In genomic region chr1:180507826-180508724, GRCh38 we compare ENCODE assay signal across 10 cellular contexts. TPM values are rescaled to one million over a fixed set of nuclear protein-coding genes. Genes with fewer than 3 reads are reported as not detected.
A peak's percentile ranks its signal among the peaks of the same experiment; 100 is the strongest.
DNase-seq lines count a peak whose midpoint lies in the region; ATAC-seq and TF ChIP-seq lines count a peak whose summit lies in the region.
"Had no signal": no experiment of that assay in that cellular context is flagged by ENCODE, and none has a peak within 500 bp of the region (broad histone marks: within the 10 kb centered on the region; RNA-seq: fewer than 3 reads in every experiment).

No MANE protein-coding gene starts in this region.

- BruUV-seq in IMR-90 (replicated peaks; lab: Mats Ljungman, UMichigan): no TSS peak

- H3K56ac ChIP-seq in IMR-90 (ENCODE audit: extremely low read depth, insufficient read depth, low read length): peak overlapping the region; percentile 82; the same call in 1 of the 2 replicates

- H3K18ac ChIP-seq in IMR-90 (ENCODE audit: low read depth, low read length): peak overlapping the region; percentile 92

- H3K4me1 ChIP-seq in IMR-90 (ENCODE audit: control insufficient read depth, insufficient read depth, low read length) (peaks cover 18% of the 10 kb centered on the region), gastrocnemius medialis (peaks cover 0 to 6% of the 10 kb centered on the region in 2 donors)

- H2BK15ac ChIP-seq in IMR-90 (ENCODE audit: low read depth, low read length): no peak overlapping the region; the same call in 2 of the 3 replicates

- peak overlapping the region; percentile 92 for H4K91ac ChIP-seq in IMR-90 (ENCODE audit: insufficient read depth, low read depth, low read length)

- peak overlapping the region; percentile 68 for H2AK9ac ChIP-seq in IMR-90 (replicated peaks; ENCODE audit: low read depth, low read length, poor library complexity)

- ATAC-seq in IMR-90 (ENCODE audit: low read depth) (peak; percentile 75), gastrocnemius medialis (no peak)

- no peaks in the 10 kb centered on the region for H3K36me3 ChIP-seq in IMR-90 (ENCODE audit: control insufficient read depth, insufficient read depth, low read length)
- no peaks in the 10 kb centered on the region for H3K36me3 ChIP-seq in gastrocnemius medialis

- H4K20me1 ChIP-seq in IMR-90 (ENCODE audit: insufficient read depth, low read length): no peaks in the 10 kb centered on the region; the same call in 1 of the 2 replicates

- in situ Hi-C loops in IMR-90 (cut with MboI; ENCODE audit: low sequenced_read_pairs) (no loop called here), gastrocnemius medialis (cut with MboI; ENCODE audit: low sequenced_read_pairs in 4 of 4) (loop anchor here in 2 of 4 donors (25.0 kb wide), 2 partner anchors 504 to 654 kb away; partner anchors contain the start of gene STX6 (in 1 of the 2))

- H3K4me2 ChIP-seq in IMR-90 (ENCODE audit: low read depth, low read length): peak overlapping the region; percentile 38; the same call in 1 of the 2 replicates

- no peak overlapping the region for H3K4me3 ChIP-seq in IMR-90 (ENCODE audit: insufficient read depth, low read depth, low read length)
- H3K4me3 ChIP-seq in gastrocnemius medialis: no peak overlapping the region

- peak overlapping the region; percentile 88 for H2BK20ac ChIP-seq in IMR-90 (ENCODE audit: low read depth, low read length)

- TF ChIP-seq RAD21 in IMR-90 (IDR thresholded peaks at IDR 0.05; ENCODE audit: low read length): no peak; the same call in 1 of the 2 replicates

- H2AFZ ChIP-seq in IMR-90 (replicated peaks; ENCODE audit: low read length, poor library complexity): peak overlapping the region; percentile 69

- H3K27ac ChIP-seq in IMR-90 (ENCODE audit: insufficient read depth, low read length) (peak overlapping the region; percentile 99), gastrocnemius medialis (no peak overlapping the region)

- WGBS in IMR-90 (ENCODE audit: extremely low coverage in 2 of 2, insufficient read length in 1 of 2), 2 experiments: 100% methylated on average over 1 of the region's 15 CpGs; no CpG with 5 or more reads in 1 of the 2 experiments

- peaks cover 7% of the 10 kb centered on the region; the same call in 1 of the 2 replicates for H3K9me1 ChIP-seq in IMR-90 (ENCODE audit: insufficient read depth, low read length)

- TF ChIP-seq CTCF in IMR-90 (conservative IDR thresholded peaks at IDR 0.05; ENCODE audit: low read depth, low read length) (peak; percentile 33), gastrocnemius medialis (IDR thresholded peaks at IDR 0.05 in 4 of 5, conservative IDR thresholded peaks at IDR 0.05 in 1 of 5) (no peak)

- POLR2A ChIA-PET in IMR-90 (lab: Charles Lee; ENCODE audit: unreplicated experiment): no interaction called here

- peak overlapping the region; percentile 90 for H2BK120ac ChIP-seq in IMR-90 (ENCODE audit: low read depth, low read length)

- CTCF ChIA-PET in IMR-90 (lab: Yijun Ruan, JAX): no interaction called here

- peak overlapping the region; percentile 99 for H2BK5ac ChIP-seq in IMR-90 (ENCODE audit: low read depth, low read length, poor library complexity, severe bottlenecking)

- H3K9me3 ChIP-seq in IMR-90 (ENCODE audit: control insufficient read depth, insufficient read depth, low read length) (peaks cover 10% of the 10 kb centered on the region), gastrocnemius medialis (no peaks in the 10 kb centered on the region)

- H3K27me3 ChIP-seq in IMR-90 (ENCODE audit: control insufficient read depth, insufficient read depth, low read length) (no peaks in the 10 kb centered on the region), gastrocnemius medialis (no peaks in the 10 kb centered on the region)

- DNase-seq in DMS53 (lab: John Stamatoyannopoulos, UW) (peak; percentile 49), IMR-90 (peak; percentile 96), amniotic stem cell (lab: John Stamatoyannopoulos, UW) (peak; percentile 5), lung microvascular endothelial cell (ENCODE audit: low read depth in 2 of 2) (peak; percentile 49 to 93), gastrocnemius medialis (no peak), NCI-H2196 (lab: John Stamatoyannopoulos, UW; ENCODE audit: unreplicated experiment) (no peak), middle frontal gyrus (ENCODE audit: extremely low spot score, low spot score) (no peak)
- DNase-seq: stimulated activated CD4-positive, alpha-beta T cell treated with anti-CD3 and anti-CD28 coated beads, Interleukin-1b, Interleukin-23, amount 100 ng/mL, for 48 hours had no signal

- intact Hi-C loops in IMR-90 (cut with micrococcal nuclease) (no loop called here), gastrocnemius medialis (cut with DNase I; ENCODE audit: low total_unique reads) (loop anchor here (10.0 kb wide), 2 partner anchors 447 to 657 kb away; no protein-coding TSS in a partner anchor)

- no peak overlapping the region for H3K23ac ChIP-seq in IMR-90 (ENCODE audit: low read depth, low read length)

- H3K4ac ChIP-seq in IMR-90 (ENCODE audit: low read depth, low read length): peak overlapping the region; percentile 80

- H3K14ac ChIP-seq in IMR-90 (replicated peaks; ENCODE audit: low read depth, low read length): peak overlapping the region; percentile 62; the same call in 1 of the 2 replicates

- peaks cover 0 to 7% of the 10 kb centered on the region in 2 experiments; a peak in 2 of 4 replicates for H3K79me1 ChIP-seq in IMR-90 (ENCODE audit: low read depth in 1 of 2, low read length in 2 of 2)

- no peak overlapping the region for H3K9ac ChIP-seq in IMR-90 (ENCODE audit: low read depth, low read length)

- H4K5ac ChIP-seq in IMR-90 (ENCODE audit: low read depth, low read length): peak overlapping the region; percentile 77

- H4K8ac ChIP-seq in IMR-90 (ENCODE audit: low read depth in 2 of 2, low read length in 2 of 2): peak overlapping the region in 1 of 2 experiments; percentile 80; a peak in 2 of 4 replicates

- dilution Hi-C loops in IMR-90 (cut with HindIII; ENCODE audit: low sequenced_read_pairs, unreplicated experiment): no loop called here

- peak overlapping the region; percentile 67 for H2AK5ac ChIP-seq in IMR-90 (ENCODE audit: low read depth, low read length)

- no peak for TF ChIP-seq POLR2A in IMR-90 (IDR thresholded peaks at IDR 0.05; ENCODE audit: low read depth, low read length)
- TF ChIP-seq POLR2A in gastrocnemius medialis (IDR thresholded peaks at IDR 0.05): no peak

TF ChIP-seq in IMR-90, 13 proteins besides CTCF, POLR2A, EP300 and RAD21:
- TF ChIP-seq MAZ (IDR thresholded peaks at IDR 0.05; ENCODE audit: borderline replicate concordance, low read depth, low read length) (no peak), RFX5 (IDR thresholded peaks at IDR 0.05; ENCODE audit: low read depth, low read length) (no peak), RCOR1 (IDR thresholded peaks at IDR 0.05; ENCODE audit: insufficient replicate concordance, low read length) (peak; percentile 41), USF2 (IDR thresholded peaks at IDR 0.05; ENCODE audit: low read depth, low read length) (no peak), ELK1 (IDR thresholded peaks at IDR 0.05; ENCODE audit: borderline replicate concordance, low read depth, low read length) (no peak), MXI1 (IDR thresholded peaks at IDR 0.05; ENCODE audit: borderline replicate concordance, low read depth, low read length) (no peak), SMC3 (IDR thresholded peaks at IDR 0.05; ENCODE audit: low read depth, low read length) (no peak), MAFK (IDR thresholded peaks at IDR 0.05; ENCODE audit: low read depth, low read length) (peak; percentile 31; the same call in 1 of the 2 replicates), BHLHE40 (IDR thresholded peaks at IDR 0.05; ENCODE audit: low read depth, low read length) (peak; percentile 68; the same call in 1 of the 2 replicates), CEBPB (IDR thresholded peaks at IDR 0.05; ENCODE audit: low read depth, low read length) (peak; percentile 64; the same call in 1 of the 2 replicates), CHD1 (IDR thresholded peaks at IDR 0.05; ENCODE audit: low read depth, low read length) (no peak), NFE2L2 (IDR thresholded peaks at IDR 0.05; ENCODE audit: low read depth, low read length) (no peak), FOS (IDR thresholded peaks at IDR 0.05; ENCODE audit: low read depth, low read length) (peak; percentile 100)

RNA-seq across cellular contexts. Expression of gene ACBD6, which starts 5.7 kb away (rescaled TPM):
- total RNA-seq in IMR-90 (2012; rRNA removed) (52.5 and 83.3 TPM in 2 replicates), lung microvascular endothelial cell (46.2 and 47.9 TPM in 2 replicates), gastrocnemius medialis (10 to 100 TPM; 15.0 to 27.4 (median 19.1) TPM)
- polyA plus RNA-seq in IMR-90 (2012; rRNA removed): 54.4 and 59.1 TPM in 2 replicates
- 32.3 and 41.6 TPM in 2 replicates for polyA plus RNA-seq in IMR-90 (2012; cell fraction: cytosol; rRNA removed)
- 95.2 and 130 TPM in 2 replicates for polyA plus RNA-seq in IMR-90 (2012; cell fraction: nucleus; rRNA removed; ENCODE audit: low replicate concordance)

RNA-seq across cellular contexts. Expression of gene OVAAL, which starts 50.7 kb away (rescaled TPM):
- total RNA-seq in IMR-90 (2012; rRNA removed) (not detected in 2 replicates), lung microvascular endothelial cell (not detected in 2 replicates), gastrocnemius medialis (not detected)
- not detected in 2 replicates for polyA plus RNA-seq in IMR-90 (2012; rRNA removed)
- polyA plus RNA-seq in IMR-90 (2012; cell fraction: cytosol; rRNA removed): 0.03 TPM in 1 of 2 replicates, not detected in the other
- polyA plus RNA-seq in IMR-90 (2012; cell fraction: nucleus; rRNA removed; ENCODE audit: low replicate concordance): not detected in 2 replicates
- total RNA-seq: dermis microvascular lymphatic vessel endothelial cell, subcutaneous adipose tissue had no signal

Comparison
In these comparisons a context has a peak if more than half of its experiments do, and no peak if none do; other contexts are left out.
1. DNase-seq: peak in DMS53 (single experiment), IMR-90 (single experiment), amniotic stem cell (single experiment) and lung microvascular endothelial cell (2 of 2); none in gastrocnemius medialis (0 of 2), NCI-H2196 (single experiment) and middle frontal gyrus (single experiment).